8 cellular contexts compared by ENCODE assay signal in genomic region chr12:111330800-111331752, GRCh38. TPM values are rescaled to one million over a fixed set of nuclear protein-coding genes. Genes with fewer than 3 reads are reported as not detected.
DNase-seq lines count a peak whose midpoint lies in the region; ATAC-seq lines count a peak whose summit lies in the region.

No MANE protein-coding gene starts in this region.

- no peaks in the 10 kb centered on the region for H3K36me3 Mint-ChIP-seq in activated naive CD8-positive, alpha-beta T cell treated with anti-CD3 and anti-CD28 coated beads, Interleukin-2, amount 10 ng/mL, durations not matched to agents 7 days and 5 days
- H3K36me3 Mint-ChIP-seq in activated naive CD8-positive, alpha-beta T cell treated with anti-CD3 and anti-CD28 coated beads for 36 hours, result no peaks in the 10 kb centered on the region
- H3K36me3 Mint-ChIP-seq in stimulated activated memory B cell treated with anti-CD40 and anti-IgM and Interleukin-4, amounts not matched to agents 10 μg/mL and 1 μg/mL and 100 μg/mL, for 72 hours, result no peaks in the 10 kb centered on the region
- no peaks in the 10 kb centered on the region for H3K36me3 Mint-ChIP-seq in natural killer cell treated with Interleukin-12 subunit alpha and Interleukin-12 subunit beta and Interleukin-15 and Interleukin-18, amount 100 ng/mL, for 72 hours

- no peaks in the 10 kb centered on the region for H3K9me3 ChIP-seq in adipocyte (ENCODE audit: control insufficient read depth, low read length)

- peaks cover 6% of the 10 kb centered on the region for H3K27me3 Mint-ChIP-seq in activated naive CD8-positive, alpha-beta T cell treated with anti-CD3 and anti-CD28 coated beads, Interleukin-2, amount 10 ng/mL, durations not matched to agents 7 days and 5 days
- peaks cover 7% of the 10 kb centered on the region for H3K27me3 Mint-ChIP-seq in activated naive CD8-positive, alpha-beta T cell treated with anti-CD3 and anti-CD28 coated beads for 36 hours
- peaks cover 12% of the 10 kb centered on the region for H3K27me3 Mint-ChIP-seq in stimulated activated memory B cell treated with anti-CD40 and anti-IgM and Interleukin-4, amounts not matched to agents 10 μg/mL and 1 μg/mL and 100 μg/mL, for 72 hours
- peaks cover 15 to 17% of the 10 kb centered on the region in 2 donors for H3K27me3 Mint-ChIP-seq in natural killer cell treated with Interleukin-12 subunit alpha and Interleukin-12 subunit beta and Interleukin-15 and Interleukin-18, amount 100 ng/mL, for 72 hours

- H3K4me1 Mint-ChIP-seq in activated naive CD8-positive, alpha-beta T cell treated with anti-CD3 and anti-CD28 coated beads, Interleukin-2, amount 10 ng/mL, durations not matched to agents 7 days and 5 days, result no peaks in the 10 kb centered on the region
- peaks cover 3% of the 10 kb centered on the region for H3K4me1 Mint-ChIP-seq in activated naive CD8-positive, alpha-beta T cell treated with anti-CD3 and anti-CD28 coated beads for 36 hours
- H3K4me1 Mint-ChIP-seq in stimulated activated memory B cell treated with anti-CD40 and anti-IgM and Interleukin-4, amounts not matched to agents 10 μg/mL and 1 μg/mL and 100 μg/mL, for 72 hours, result no peaks in the 10 kb centered on the region
- peaks cover 10 to 13% of the 10 kb centered on the region in 2 donors for H3K4me1 Mint-ChIP-seq in natural killer cell treated with Interleukin-12 subunit alpha and Interleukin-12 subunit beta and Interleukin-15 and Interleukin-18, amount 100 ng/mL, for 72 hours (ENCODE audit: low read depth in 2 of 2)

- no peak overlapping the region for H3K4me3 Mint-ChIP-seq in activated naive CD8-positive, alpha-beta T cell treated with anti-CD3 and anti-CD28 coated beads, Interleukin-2, amount 10 ng/mL, durations not matched to agents 7 days and 5 days
- no peak overlapping the region for H3K4me3 Mint-ChIP-seq in activated naive CD8-positive, alpha-beta T cell treated with anti-CD3 and anti-CD28 coated beads for 36 hours
- no peak overlapping the region for H3K4me3 Mint-ChIP-seq in stimulated activated memory B cell treated with anti-CD40 and anti-IgM and Interleukin-4, amounts not matched to agents 10 μg/mL and 1 μg/mL and 100 μg/mL, for 72 hours
- no peak overlapping the region for H3K4me3 Mint-ChIP-seq in natural killer cell treated with Interleukin-12 subunit alpha and Interleukin-12 subunit beta and Interleukin-15 and Interleukin-18, amount 100 ng/mL, for 72 hours

- H3K9me3 Mint-ChIP-seq in activated naive CD8-positive, alpha-beta T cell treated with anti-CD3 and anti-CD28 coated beads, Interleukin-2, amount 10 ng/mL, durations not matched to agents 7 days and 5 days, result no peaks in the 10 kb centered on the region
- no peaks in the 10 kb centered on the region for H3K9me3 Mint-ChIP-seq in activated naive CD8-positive, alpha-beta T cell treated with anti-CD3 and anti-CD28 coated beads for 36 hours
- H3K9me3 Mint-ChIP-seq in stimulated activated memory B cell treated with anti-CD40 and anti-IgM and Interleukin-4, amounts not matched to agents 10 μg/mL and 1 μg/mL and 100 μg/mL, for 72 hours, result no peaks in the 10 kb centered on the region
- H3K9me3 Mint-ChIP-seq in natural killer cell treated with Interleukin-12 subunit alpha and Interleukin-12 subunit beta and Interleukin-15 and Interleukin-18, amount 100 ng/mL, for 72 hours, result no peaks in the 10 kb centered on the region

- POLR2A ChIA-PET in activated naive CD8-positive, alpha-beta T cell treated with anti-CD3 and anti-CD28 coated beads, Interleukin-2, amount 10 ng/mL, durations not matched to agents 7 days and 5 days (lab: Charles Lee), result no interaction called here

- peaks cover 31% of the 10 kb centered on the region for H3K27me3 ChIP-seq in adipocyte (replicated peaks; ENCODE audit: control insufficient read depth, insufficient read depth, low read length)

- H3K36me3 ChIP-seq in adipocyte (ENCODE audit: control insufficient read depth, insufficient read depth, low read length, severe bottlenecking), result no peaks in the 10 kb centered on the region

- H3K9ac ChIP-seq in adipocyte (ENCODE audit: low read length), result no peak overlapping the region

- DNase-seq in activated naive CD8-positive, alpha-beta T cell treated with anti-CD3 and anti-CD28 coated beads, Interleukin-2, amount 10 ng/mL, durations not matched to agents 7 days and 5 days, result no peak
- DNase-seq in activated naive CD8-positive, alpha-beta T cell treated with anti-CD3 and anti-CD28 coated beads for 36 hours, result no peak
- DNase-seq in NCI-H1694 treated with DMSO at 0.1 percent for 48 hours (lab: John Stamatoyannopoulos, UW) (peak; percentile 21), adipocyte (ENCODE audit: low read depth) (peak; percentile 75), iPS-NIHi7 (ENCODE audit: extremely low spot score) (peak; percentile 75)
- DNase-seq in effector CD8-positive, alpha-beta T cell (lab: John Stamatoyannopoulos, UW), result no peak
- DNase-seq in natural killer cell treated with Interleukin-12 subunit alpha and Interleukin-12 subunit beta and Interleukin-15 and Interleukin-18, amount 100 ng/mL, for 72 hours (ENCODE audit: low spot score), result no peak

- H3K27ac Mint-ChIP-seq in activated naive CD8-positive, alpha-beta T cell treated with anti-CD3 and anti-CD28 coated beads, Interleukin-2, amount 10 ng/mL, durations not matched to agents 7 days and 5 days, result no peak overlapping the region
- H3K27ac Mint-ChIP-seq in activated naive CD8-positive, alpha-beta T cell treated with anti-CD3 and anti-CD28 coated beads for 36 hours, result no peak overlapping the region
- H3K27ac Mint-ChIP-seq in stimulated activated memory B cell treated with anti-CD40 and anti-IgM and Interleukin-4, amounts not matched to agents 10 μg/mL and 1 μg/mL and 100 μg/mL, for 72 hours, result no peak overlapping the region
- H3K27ac Mint-ChIP-seq in natural killer cell treated with Interleukin-12 subunit alpha and Interleukin-12 subunit beta and Interleukin-15 and Interleukin-18, amount 100 ng/mL, for 72 hours, result no peak overlapping the region

- H3K4me3 ChIP-seq in adipocyte (ENCODE audit: low read length), result no peak overlapping the region

- H3K4me1 ChIP-seq in adipocyte (ENCODE audit: control insufficient read depth, insufficient read depth, low read length), result no peaks in the 10 kb centered on the region

- ATAC-seq in activated naive CD8-positive, alpha-beta T cell treated with anti-CD3 and anti-CD28 coated beads, Interleukin-2, amount 10 ng/mL, durations not matched to agents 7 days and 5 days (ENCODE audit: low read depth), result peak; percentile 50
- ATAC-seq in stimulated activated memory B cell treated with anti-CD40 and anti-IgM and Interleukin-4, amounts not matched to agents 10 μg/mL and 1 μg/mL and 100 μg/mL, for 72 hours, result no peak
- ATAC-seq in natural killer cell treated with Interleukin-12 subunit alpha and Interleukin-12 subunit beta and Interleukin-15 and Interleukin-18, amount 100 ng/mL, for 72 hours, result no peak

RNA-seq across cellular contexts. Expression of gene PHETA1, which starts 37.8 kb away (rescaled TPM):
- 1 to 10 TPM; 2.9 to 3.8 TPM for total RNA-seq in activated naive CD8-positive, alpha-beta T cell treated with anti-CD3 and anti-CD28 coated beads, Interleukin-2, amount 10 ng/mL, durations not matched to agents 7 days and 5 days
- 1 to 10 TPM; 2.0 to 2.4 TPM for total RNA-seq in activated naive CD8-positive, alpha-beta T cell treated with anti-CD3 and anti-CD28 coated beads for 36 hours
- 1 to 10 TPM; 2.1 to 2.2 TPM for total RNA-seq in natural killer cell treated with Interleukin-12 subunit alpha and Interleukin-12 subunit beta and Interleukin-15 and Interleukin-18, amount 100 ng/mL, for 72 hours

Comparison
In these comparisons a context has a peak if more than half of its experiments do, and no peak if none do; other contexts are left out.
1. DNase-seq: peak in NCI-H1694 treated with DMSO at 0.1 percent for 48 hours (single experiment), adipocyte (single experiment) and iPS-NIHi7 (single experiment); none in activated naive CD8-positive, alpha-beta T cell treated with anti-CD3 and anti-CD28 coated beads, Interleukin-2, amount 10 ng/mL, durations not matched to agents 7 days and 5 days (single experiment), activated naive CD8-positive, alpha-beta T cell treated with anti-CD3 and anti-CD28 coated beads for 36 hours (single experiment), effector CD8-positive, alpha-beta T cell (single experiment) and natural killer cell treated with Interleukin-12 subunit alpha and Interleukin-12 subunit beta and Interleukin-15 and Interleukin-18, amount 100 ng/mL, for 72 hours (single experiment).